In genomic region chr3:127031845-127032244, GRCh38 we compare ENCODE assay signal across 29 cellular contexts.
"Had no signal": no experiment of that assay in that cellular context is flagged by ENCODE, and none has a peak within 500 bp of the region (broad histone marks: within the 10 kb centered on the region; RNA-seq: fewer than 3 reads in every experiment).

No MANE protein-coding gene starts in this region.

- DNase-seq: activated B cell treated with CpG ODN at 0.5 μM for 24 hours; activated CD4-positive, alpha-beta T cell treated with anti-CD3 and anti-CD28 coated beads for 48 hours; activated CD4-positive, alpha-beta T cell treated with anti-CD3 and anti-CD28 coated beads, Interleukin-2, amount 50 U/mL, for 1 hour; activated CD4-positive, alpha-beta T cell treated with anti-CD3 and anti-CD28 coated beads, Interleukin-2, amount 50 U/mL, for 48 hours; activated CD8-positive, alpha-beta memory T cell treated with anti-CD3 and anti-CD28 coated beads for 24 hours; activated CD8-positive, alpha-beta T cell treated with anti-CD3 and anti-CD28 coated beads for 36 hours; activated effector memory CD4-positive, alpha-beta T cell treated with Interleukin-2 at 50 U/mL for 16 hours; activated gamma-delta T cell treated with Interleukin-2 at 50 U/mL for 16 hours; activated naive CD4-positive, alpha-beta T cell treated with anti-CD3 and anti-CD28 coated beads, Interleukin-2, amount 50 U/mL, for 16 hours; activated naive CD4-positive, alpha-beta T cell treated with Interleukin-2 at 50 U/mL for 16 hours; activated T-cell treated with anti-CD3 and anti-CD28 coated beads, Interleukin-2, amount 50 U/mL, for 4 hours; amniotic stem cell; anterior cingulate cortex; brain microvascular endothelial cell; colonic mucosa; effector memory CD4-positive, alpha-beta T cell; endodermal cell; foreskin fibroblast; SW 1271; T-cell; T1000; WERI-Rb-1 had no signal

- H3K27me3 ChIP-seq: brain microvascular endothelial cell, colonic mucosa had no signal

- H3K27me3 Mint-ChIP-seq: activated B cell treated with CpG ODN at 0.5 μM for 24 hours; activated CD8-positive, alpha-beta T cell treated with anti-CD3 and anti-CD28 coated beads for 36 hours; activated naive CD8-positive, alpha-beta T cell; activated T-helper 17 cell treated with anti-CD3 and anti-CD28 coated beads, Interleukin-2, amount 50 U/mL, for 72 hours; central memory CD8-positive, alpha-beta T cell; T-cell had no signal

- ATAC-seq: activated CD4-positive, CD25-positive, alpha-beta regulatory T cell treated with anti-CD3 and anti-CD28 coated beads, Interleukin-2, amount 50 U/mL, for 24 hours; activated CD8-positive, alpha-beta T cell treated with anti-CD3 and anti-CD28 coated beads for 36 hours; activated T-cell treated with anti-CD3 and anti-CD28 coated beads, Interleukin-2, amount 50 U/mL, for 4 hours; activated T-helper 17 cell treated with anti-CD3 and anti-CD28 coated beads, Interleukin-2, amount 50 U/mL, for 72 hours; esophagus mucosa; T-cell had no signal

- H3K27ac ChIP-seq: brain microvascular endothelial cell, colonic mucosa, WERI-Rb-1 had no signal

- H3K27ac Mint-ChIP-seq: activated B cell treated with CpG ODN at 0.5 μM for 24 hours; activated CD8-positive, alpha-beta T cell treated with anti-CD3 and anti-CD28 coated beads for 36 hours; activated naive CD8-positive, alpha-beta T cell; activated T-helper 17 cell treated with anti-CD3 and anti-CD28 coated beads, Interleukin-2, amount 50 U/mL, for 72 hours; endodermal cell; T-cell; T-helper 1 cell treated with Interleukin-12 subunit alpha and Interleukin-12 subunit beta and Interleukin-4 antibody, amounts not matched to agents 30 μg/mL and 1 μg/mL, for 36 hours; T-helper 2 cell treated with Interferon-gamma antibody and Interleukin-4, amounts not matched to agents 5 μg/mL and 100 μg/mL, for 36 hours had no signal

- H3K4me3 Mint-ChIP-seq: activated B cell treated with CpG ODN at 0.5 μM for 24 hours; activated CD8-positive, alpha-beta T cell treated with anti-CD3 and anti-CD28 coated beads for 36 hours; activated naive CD8-positive, alpha-beta T cell; activated T-cell treated with anti-CD3 and anti-CD28 coated beads, Interleukin-2, amount 50 U/mL, for 4 hours; activated T-helper 17 cell treated with anti-CD3 and anti-CD28 coated beads, Interleukin-2, amount 50 U/mL, for 72 hours; central memory CD8-positive, alpha-beta T cell; endodermal cell; T-cell; T-helper 1 cell treated with Interleukin-12 subunit alpha and Interleukin-12 subunit beta and Interleukin-4 antibody, amounts not matched to agents 30 μg/mL and 1 μg/mL, for 36 hours; T-helper 2 cell treated with Interferon-gamma antibody and Interleukin-4, amounts not matched to agents 5 μg/mL and 100 μg/mL, for 36 hours had no signal

- H3K36me3 Mint-ChIP-seq: activated naive CD8-positive, alpha-beta T cell had no signal

- H3K9me3 ChIP-seq: colonic mucosa had no signal

- H3K4me3 ChIP-seq: colonic mucosa had no signal

- H3K9me3 Mint-ChIP-seq: activated B cell treated with CpG ODN at 0.5 μM for 24 hours; activated CD8-positive, alpha-beta T cell treated with anti-CD3 and anti-CD28 coated beads for 36 hours; activated T-cell treated with anti-CD3 and anti-CD28 coated beads, Interleukin-2, amount 50 U/mL, for 4 hours; activated T-helper 17 cell treated with anti-CD3 and anti-CD28 coated beads, Interleukin-2, amount 50 U/mL, for 72 hours; central memory CD8-positive, alpha-beta T cell; endodermal cell; T-cell; T-helper 1 cell treated with Interleukin-12 subunit alpha and Interleukin-12 subunit beta and Interleukin-4 antibody, amounts not matched to agents 30 μg/mL and 1 μg/mL, for 36 hours; T-helper 2 cell treated with Interferon-gamma antibody and Interleukin-4, amounts not matched to agents 5 μg/mL and 100 μg/mL, for 36 hours had no signal

- H3K4me1 Mint-ChIP-seq: activated B cell treated with CpG ODN at 0.5 μM for 24 hours; activated T-helper 17 cell treated with anti-CD3 and anti-CD28 coated beads, Interleukin-2, amount 50 U/mL, for 72 hours; central memory CD8-positive, alpha-beta T cell; endodermal cell; T-cell had no signal
